ENCODE assay signal across 26 cellular contexts in the genomic region with DNA sequence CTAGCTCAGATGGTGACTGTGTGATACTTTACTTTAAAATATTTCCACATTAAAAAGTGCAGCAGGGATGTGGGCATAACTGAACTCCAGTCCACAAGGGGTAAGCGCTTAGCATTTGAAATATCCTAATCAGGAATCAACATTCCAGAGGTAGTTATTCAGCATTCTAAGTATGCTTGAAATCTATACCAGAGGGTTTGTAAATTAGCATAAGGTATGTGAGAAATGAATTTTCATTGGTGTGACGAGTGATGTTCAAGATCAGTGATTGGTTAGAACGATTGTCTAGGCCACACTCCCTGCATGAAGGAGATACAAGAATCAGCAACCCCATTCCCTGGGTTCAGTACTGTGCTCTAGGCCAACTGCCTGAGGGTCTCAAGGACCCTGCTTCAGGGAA. TPM values are rescaled to one million over a fixed set of nuclear protein-coding genes. Genes with fewer than 3 reads are reported as not detected.
"Had no signal": no experiment of that assay in that cellular context is flagged by ENCODE, and none has a peak within 500 bp of the region (broad histone marks: within the 10 kb centered on the region; RNA-seq: fewer than 3 reads in every experiment).

No MANE protein-coding gene starts in this region.

- H3K27ac ChIP-seq: body of pancreas, epithelial cell of prostate, right atrium auricular region, tibial artery, uterus, WERI-Rb-1 had no signal

- H3K4me3 Mint-ChIP-seq: activated T-helper 1 cell treated with anti-CD3 and anti-CD28 coated beads, Interleukin-12 subunit alpha, Interleukin-12 subunit beta, Interleukin-2, Interleukin-4 antibody, amounts not matched to agents 30 ng/mL and 10 ng/mL and 1 ng/mL, durations not matched to agents 14 hours and 24 hours and 36 hours; endodermal cell; memory B cell; naive B cell; neural crest cell had no signal

- H3K9me3 Mint-ChIP-seq: activated naive CD4-positive, alpha-beta T cell treated with anti-CD3 and anti-CD28 coated beads, Interleukin-2, amount 50 U/mL, for 72 hours; activated T-helper 1 cell treated with anti-CD3 and anti-CD28 coated beads, Interleukin-12 subunit alpha, Interleukin-12 subunit beta, Interleukin-2, Interleukin-4 antibody, amounts not matched to agents 30 ng/mL and 10 ng/mL and 1 ng/mL, durations not matched to agents 14 hours and 24 hours and 36 hours; endodermal cell; neural crest cell had no signal

- ATAC-seq: activated naive CD4-positive, alpha-beta T cell treated with anti-CD3 and anti-CD28 coated beads, Interleukin-2, amount 50 U/mL, for 72 hours; body of pancreas; left ventricle myocardium superior; mucosa of descending colon; stimulated activated naive CD8-positive, alpha-beta T cell treated with anti-CD3 and anti-CD28 coated beads, Interleukin-15, Interleukin-2, amounts not matched to agents 100 U/mL and 50 U/mL, for 24 hours had no signal

- DNase-seq: activated CD4-positive, alpha-beta T cell treated with anti-CD3 and anti-CD28 coated beads, Interleukin-2, amount 50 U/mL, for 48 hours; activated gamma-delta T cell treated with Interleukin-2 at 50 U/mL for 16 hours; amniotic stem cell; body of pancreas; caudate nucleus; endodermal cell; foreskin fibroblast; hippocampal formation; islet precursor cell; left ventricle myocardium superior; mucosa of descending colon; naive B cell; stimulated activated CD4-positive, alpha-beta T cell treated with anti-CD3 and anti-CD28 coated beads, Interleukin-2, amount 100 ng/mL, for 24 hours; stimulated activated naive CD8-positive, alpha-beta T cell treated with anti-CD3 and anti-CD28 coated beads, Interleukin-15, Interleukin-2, amounts not matched to agents 100 U/mL and 50 U/mL, for 24 hours; substantia nigra; T-helper 2 cell; tibial artery; uterus; WERI-Rb-1 had no signal

- H3K36me3 ChIP-seq: right atrium auricular region, tibial artery, uterus, WERI-Rb-1 had no signal

- H3K9me3 ChIP-seq: body of pancreas, mucosa of descending colon, right atrium auricular region, tibial artery, uterus had no signal

- H3K27ac Mint-ChIP-seq: activated naive CD4-positive, alpha-beta T cell treated with anti-CD3 and anti-CD28 coated beads, Interleukin-2, amount 50 U/mL, for 72 hours; activated T-helper 1 cell treated with anti-CD3 and anti-CD28 coated beads, Interleukin-12 subunit alpha, Interleukin-12 subunit beta, Interleukin-2, Interleukin-4 antibody, amounts not matched to agents 30 ng/mL and 10 ng/mL and 1 ng/mL, durations not matched to agents 14 hours and 24 hours and 36 hours; endodermal cell; memory B cell; naive B cell had no signal

- H3K36me3 Mint-ChIP-seq: activated naive CD4-positive, alpha-beta T cell treated with anti-CD3 and anti-CD28 coated beads, Interleukin-2, amount 50 U/mL, for 72 hours; memory B cell had no signal

- H3K4me1 Mint-ChIP-seq: endodermal cell, memory B cell, neural crest cell had no signal

- H3K27me3 ChIP-seq: body of pancreas, right atrium auricular region, tibial artery, uterus had no signal

- H3K4me3 ChIP-seq: body of pancreas, mucosa of descending colon, right atrium auricular region, tibial artery, uterus had no signal

- H3K4me1 ChIP-seq: body of pancreas, right atrium auricular region, uterus had no signal

RNA-seq across cellular contexts. Expression of a gene that starts 42.6 kb away (rescaled TPM):
- total RNA-seq: activated naive CD4-positive, alpha-beta T cell treated with anti-CD3 and anti-CD28 coated beads, Interleukin-2, amount 50 U/mL, for 72 hours; activated T-helper 1 cell treated with anti-CD3 and anti-CD28 coated beads, Interleukin-12 subunit alpha, Interleukin-12 subunit beta, Interleukin-2, Interleukin-4 antibody, amounts not matched to agents 30 ng/mL and 10 ng/mL and 1 ng/mL, durations not matched to agents 14 hours and 24 hours and 36 hours; glomerular endothelial cell had no signal
